In genomic region chr9:127086771-127087170, GRCh38 we compare ENCODE assay signal across 22 cellular contexts. TPM values are rescaled to one million over a fixed set of nuclear protein-coding genes. Genes with fewer than 3 reads are reported as not detected.
"Had no signal": no experiment of that assay in that cellular context is flagged by ENCODE, and none has a peak within 500 bp of the region (broad histone marks: within the 10 kb centered on the region; RNA-seq: fewer than 3 reads in every experiment).

No MANE protein-coding gene starts in this region.

- ATAC-seq: K562 had no signal

- H3K27me3 ChIP-seq: SJSA1 had no signal

- DNase-seq: Kasumi-1, MM.1S, NCI-H1092 treated with DMSO at 0.1 percent for 48 hours, NCI-H1436, NCI-H187, NCI-H2029, NCI-H2081 treated with DMSO at 0.1 percent for 48 hours, NCI-H2171, NCI-H226, NCI-H446, NCI-H510A, NCI-H524 treated with DMSO at 0.1 percent for 48 hours, NCI-H69, NCI-H774, Right ventricle myocardium superior, RPMI8226, SIG-M5 had no signal

- H3K27me3 Mint-ChIP-seq: IgD-negative memory B cell had no signal

- H3K4me1 Mint-ChIP-seq: IgD-negative memory B cell had no signal

- H3K27ac Mint-ChIP-seq: IgD-negative memory B cell had no signal

- H3K9me3 Mint-ChIP-seq: IgD-negative memory B cell had no signal

- H3K4me3 Mint-ChIP-seq: IgD-negative memory B cell had no signal

- H3K36me3 ChIP-seq: SJSA1 had no signal

- H3K27ac ChIP-seq: KMS-11, SJSA1, SK-N-MC had no signal

- H3K9me3 ChIP-seq: SJSA1 had no signal

- H3K4me1 ChIP-seq: SJSA1 had no signal

- H3K4me3 ChIP-seq: K562, SJSA1, SK-N-MC had no signal

RNA-seq across cellular contexts. Expression of gene ANGPTL2, which starts 35.7 kb away (rescaled TPM):
- total RNA-seq: K562 had no signal
- polyA plus RNA-seq: K562 had no signal
